In genomic region chr12:71799105-71799504, GRCh38 we compare ENCODE assay signal across 1 cellular context.
TF ChIP-seq lines count a peak whose summit lies in the region.

No MANE protein-coding gene starts in this region.

TF ChIP-seq in GM23338, 12 proteins besides CTCF, POLR2A, EP300 and RAD21 (continued from another document):
- no peak for TF ChIP-seq EZH2phosphoT487 (IDR thresholded peaks at IDR 0.05; ENCODE audit: unreplicated experiment)
- no peak for TF ChIP-seq ZNF462 (CRISPR knock-in tag; IDR thresholded peaks at IDR 0.05)
- TF ChIP-seq STAT1 (IDR thresholded peaks at IDR 0.05; ENCODE audit: unreplicated experiment), result no peak
- no peak for TF ChIP-seq ZNF114 (CRISPR knock-in tag; IDR thresholded peaks at IDR 0.05)
- no peak for TF ChIP-seq REST (IDR thresholded peaks at IDR 0.05; ENCODE audit: unreplicated experiment)
- no peak for TF ChIP-seq ZNF331 (CRISPR knock-in tag; IDR thresholded peaks at IDR 0.05; ENCODE audit: low read depth)
